In the genomic region with DNA sequence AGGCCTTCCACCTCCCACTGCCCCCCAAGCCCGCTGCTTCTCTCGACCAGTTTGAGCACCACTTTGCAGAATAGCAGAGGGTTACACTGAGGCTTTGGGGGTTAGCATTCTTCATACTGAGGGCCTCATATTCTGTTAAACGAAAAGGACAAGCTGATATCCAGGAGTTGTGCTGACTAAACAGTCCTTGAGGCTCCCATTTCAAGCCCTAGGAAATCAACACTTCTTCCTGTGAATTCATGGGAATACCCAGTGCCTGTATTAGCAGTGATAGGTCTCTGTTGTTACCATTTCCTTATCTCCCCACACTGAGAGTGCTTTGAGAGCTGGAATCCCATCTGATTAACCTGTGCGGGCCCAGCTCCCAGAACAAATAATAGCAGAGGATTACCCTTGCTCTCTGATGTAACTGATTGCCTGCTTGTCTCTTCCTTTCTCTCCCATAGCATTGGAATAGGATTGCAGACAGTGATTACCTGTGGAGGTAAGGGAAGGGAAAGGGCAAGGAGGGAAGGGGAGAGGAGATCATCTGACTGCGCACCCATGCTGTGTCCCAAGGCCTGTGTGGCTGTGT, we compare ENCODE assay signal across 16 cellular contexts. TPM values are rescaled to one million over a fixed set of nuclear protein-coding genes. Genes with fewer than 3 reads are reported as not detected.
DNase-seq lines count a peak whose midpoint lies in the region; ATAC-seq and TF ChIP-seq lines count a peak whose summit lies in the region.
"Had no signal": no experiment of that assay in that cellular context is flagged by ENCODE, and none has a peak within 500 bp of the region (broad histone marks: within the 10 kb centered on the region; RNA-seq: fewer than 3 reads in every experiment).

No MANE protein-coding gene starts in this region.

- peak overlapping the region; percentile 37 for H3K4me2 ChIP-seq in OCI-LY7 (ENCODE audit: low read length)

- TF ChIP-seq POLR2A in sigmoid colon (IDR thresholded peaks at IDR 0.05): no peak

- CTCF ChIA-PET in OCI-LY7 (lab: Charles Lee; ENCODE audit: unreplicated experiment): no interaction called here

- POLR2A ChIA-PET in OCI-LY7 (lab: Charles Lee): no interaction called here

- peak in 1 of 2 donors; percentile 51 for DNase-seq in cardiac muscle cell (ENCODE audit: low read depth in 1 of 2, low spot score in 1 of 2)
- no peak for DNase-seq in heart right ventricle
- no peak for DNase-seq in OCI-LY7 (ENCODE audit: low spot score)
- no peak for DNase-seq in substantia nigra (lab: John Stamatoyannopoulos, UW)
- DNase-seq in sigmoid colon: no peak
- DNase-seq in hippocampal formation (lab: John Stamatoyannopoulos, UW): no peak
- DNase-seq: ACHN, COR-L47, DMS153, Kasumi-1, NCI-H1105, NCI-H1694 treated with DMSO at 0.1 percent for 48 hours had no signal

- TF ChIP-seq EP300 in sigmoid colon (IDR thresholded peaks at IDR 0.05): no peak

- no peaks in the 10 kb centered on the region for H3K27me3 ChIP-seq in cardiac muscle cell
- no peaks in the 10 kb centered on the region for H3K27me3 ChIP-seq in heart right ventricle
- no peaks in the 10 kb centered on the region for H3K27me3 ChIP-seq in iPS-20b (ENCODE audit: insufficient read depth, low read length)
- no peaks in the 10 kb centered on the region for H3K27me3 ChIP-seq in sigmoid colon
- H3K27me3 ChIP-seq: SJSA1 had no signal

- intact Hi-C loops in heart right ventricle (cut with DNase I): no loop called here
- intact Hi-C loops in OCI-LY7 (cut with micrococcal nuclease; ENCODE audit: unreplicated experiment): no loop called here
- intact Hi-C loops in sigmoid colon (cut with DNase I): no loop called here

- H3K4me3 ChIP-seq in cardiac muscle cell (no peak overlapping the region), heart right ventricle (no peak overlapping the region), OCI-LY7 (ENCODE audit: low read depth, low read length, poor library complexity, severe bottlenecking) (no peak overlapping the region), iPS-20b (ENCODE audit: low read length) (no peak overlapping the region), sigmoid colon (no peak overlapping the region)
- H3K4me3 ChIP-seq: SJSA1 had no signal

- peak overlapping the region; percentile 76 for H3K27ac ChIP-seq in cardiac muscle cell
- H3K27ac ChIP-seq in heart right ventricle: no peak overlapping the region
- no peak overlapping the region for H3K27ac ChIP-seq in OCI-LY7 (ENCODE audit: low read depth, low read length, poor library complexity, severe bottlenecking)
- H3K27ac ChIP-seq in iPS-20b (ENCODE audit: low read length): no peak overlapping the region
- no peak overlapping the region for H3K27ac ChIP-seq in substantia nigra (ENCODE audit: low read depth, low read length, poor library complexity, severe bottlenecking)
- no peak overlapping the region for H3K27ac ChIP-seq in sigmoid colon
- H3K27ac ChIP-seq: SJSA1 had no signal

- H3K4me1 ChIP-seq in cardiac muscle cell (ENCODE audit: low read depth) (peaks cover 28% of the 10 kb centered on the region), heart right ventricle (no peaks in the 10 kb centered on the region), OCI-LY7 (ENCODE audit: insufficient read depth, low read length, poor library complexity, severe bottlenecking) (peaks cover 31% of the 10 kb centered on the region), iPS-20b (ENCODE audit: insufficient read depth, low read length) (no peaks in the 10 kb centered on the region; the same call in 1 of the 2 replicates), sigmoid colon (no peaks in the 10 kb centered on the region)
- H3K4me1 ChIP-seq: SJSA1 had no signal

- ATAC-seq in heart right ventricle (no peak), HG03095 (IDR thresholded peaks at IDR 0.05; ENCODE audit: unreplicated experiment) (no peak)

- H3K9ac ChIP-seq in iPS-20b (ENCODE audit: low read depth, low read length): 0 out of 2 replicates have a peak overlapping the region, but pooled peaks have one; percentile 21

- TF ChIP-seq CTCF in cardiac muscle cell (IDR thresholded peaks at IDR 0.05; ENCODE audit: low read depth, low read length): no peak
- no peak for TF ChIP-seq CTCF in heart right ventricle (IDR thresholded peaks at IDR 0.05)
- no peak for TF ChIP-seq CTCF in OCI-LY7 (conservative IDR thresholded peaks at IDR 0.05; ENCODE audit: low read length)
- no peak for TF ChIP-seq CTCF in sigmoid colon (IDR thresholded peaks at IDR 0.05)

- no peaks in the 10 kb centered on the region for H3K79me2 ChIP-seq in OCI-LY7 (ENCODE audit: insufficient read depth, low read depth, low read length)

- no TSS peak for BruUV-seq in OCI-LY7 (replicated peaks; lab: Mats Ljungman, UMichigan)

- no peaks in the 10 kb centered on the region for H3K9me2 ChIP-seq in OCI-LY7 (ENCODE audit: insufficient read depth, low read length)

- no peak overlapping the region; the same call in 1 of the 2 replicates for H2AFZ ChIP-seq in OCI-LY7 (ENCODE audit: low read length)

- H3K9me3 ChIP-seq in cardiac muscle cell (ENCODE audit: low read depth) (no peaks in the 10 kb centered on the region), heart right ventricle (no peaks in the 10 kb centered on the region), OCI-LY7 (ENCODE audit: low read length) (no peaks in the 10 kb centered on the region), iPS-20b (ENCODE audit: insufficient read depth, low read depth, low read length) (no peaks in the 10 kb centered on the region), sigmoid colon (no peaks in the 10 kb centered on the region)
- H3K9me3 ChIP-seq: SJSA1 had no signal

- WGBS in heart right ventricle, 2 donors: 51 to 54% methylated on average over 5 of the region's 5 CpGs
- 86 to 89% methylated on average over 5 of the region's 5 CpGs for WGBS in sigmoid colon, 2 donors

- H3K36me3 ChIP-seq in cardiac muscle cell (no peaks in the 10 kb centered on the region), heart right ventricle (no peaks in the 10 kb centered on the region), OCI-LY7 (ENCODE audit: insufficient read depth, low read length) (no peaks in the 10 kb centered on the region), iPS-20b (ENCODE audit: insufficient read depth, low read depth, low read length) (no peaks in the 10 kb centered on the region), sigmoid colon (no peaks in the 10 kb centered on the region)
- H3K36me3 ChIP-seq: SJSA1 had no signal

- H4K20me1 ChIP-seq in OCI-LY7 (ENCODE audit: insufficient read depth, low read length): no peaks in the 10 kb centered on the region

RNA-seq across cellular contexts. Expression of a gene that starts 0.9 kb away (rescaled TPM):
- total RNA-seq in cardiac muscle cell: 0.51 TPM in 1 of 2 replicates, not detected in the other
- polyA plus RNA-seq in cardiac muscle cell: 0.39 TPM in 1 of 2 replicates, not detected in the other
- under 1 TPM in 1 of 10 donors, not detected in 9; 0.28 TPM for total RNA-seq in heart right ventricle
- polyA plus RNA-seq in heart right ventricle: under 1 TPM in 1 of 2 donors, not detected in 1; 0.29 TPM
- 0.28 and 0.50 TPM in 2 replicates for total RNA-seq in OCI-LY7 (2014; rRNA removed; shearing (Covaris generic))
- 0.37 and 0.44 TPM in 2 replicates for total RNA-seq in OCI-LY7 (2022)
- total RNA-seq in sigmoid colon: not detected
- polyA plus RNA-seq in sigmoid colon: not detected
- total RNA-seq: NCI-H460, SJSA1 had no signal

RNA-seq across cellular contexts. Expression of a gene that starts 39.5 kb away (rescaled TPM):
- total RNA-seq in cardiac muscle cell (not detected in 2 replicates), heart right ventricle (not detected), OCI-LY7 (2022) (not detected in 2 replicates), sigmoid colon (not detected)
- polyA plus RNA-seq in cardiac muscle cell (not detected in 2 replicates), heart right ventricle (not detected), sigmoid colon (not detected)
- total RNA-seq in OCI-LY7 (2014; rRNA removed; shearing (Covaris generic)): not detected in 2 replicates
- total RNA-seq: NCI-H460, SJSA1 had no signal

RNA-seq across cellular contexts. Expression of a gene that starts 56.9 kb away (rescaled TPM):
- 38.5 and 47.1 TPM in 2 replicates for total RNA-seq in cardiac muscle cell
- polyA plus RNA-seq in cardiac muscle cell: 23.9 and 28.3 TPM in 2 replicates
- total RNA-seq in heart right ventricle: 10 to 100 TPM; 27.7 to 67.3 (median 32.4) TPM
- 100 to 1,000 TPM in 1 of 2 donors, 10 to 100 TPM in 1; 30.1 to 135 TPM for polyA plus RNA-seq in heart right ventricle
- 4.4 and 14.9 TPM in 2 replicates for total RNA-seq in OCI-LY7 (2014; rRNA removed; shearing (Covaris generic))
- total RNA-seq in OCI-LY7 (2022): 6.4 and 7.7 TPM in 2 replicates
- 100 to 1,000 TPM in 1 of 4 donors, 10 to 100 TPM in 3; 59.9 to 162 (median 79.7) TPM for total RNA-seq in sigmoid colon
- polyA plus RNA-seq in sigmoid colon: 10 to 100 TPM; 10.2 to 88.0 (median 10.4) TPM
